In the genomic region with DNA sequence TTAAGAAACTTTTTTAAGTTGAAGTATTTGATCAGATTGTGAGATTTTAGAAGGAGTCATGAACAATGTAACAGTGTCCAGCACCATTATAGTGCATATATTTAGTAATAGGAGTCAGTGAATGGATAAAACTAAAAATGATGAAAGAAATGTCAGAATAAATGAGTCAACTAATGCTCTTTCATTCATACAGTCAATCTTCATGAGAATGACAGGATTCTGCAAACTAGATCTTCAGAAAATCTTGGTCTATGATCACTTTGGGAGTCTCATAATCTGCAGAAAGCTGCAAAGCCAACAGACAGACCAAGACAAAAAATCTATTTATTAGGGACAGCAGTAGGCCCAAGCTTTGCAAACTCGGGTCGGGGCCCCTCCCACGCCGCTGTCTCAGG, we compare ENCODE assay signal across 8 cellular contexts. TPM values are rescaled to one million over a fixed set of nuclear protein-coding genes. Genes with fewer than 3 reads are reported as not detected.
A peak's percentile ranks its signal among the peaks of the same experiment; 100 is the strongest.
DNase-seq lines count a peak whose midpoint lies in the region; ATAC-seq, FAIRE-seq and TF ChIP-seq lines count a peak whose summit lies in the region.

No MANE protein-coding gene starts in this region.

- H3K79me2 ChIP-seq in ACC112 (ENCODE audit: control insufficient read depth, insufficient read depth, low read length, unreplicated experiment) = no peaks in the 10 kb centered on the region

- H3K27ac ChIP-seq in ACC112 (ENCODE audit: low read depth, low read length) (no peak overlapping the region), HUES48 (ENCODE audit: low read depth, low read length) (no peak overlapping the region), duodenal mucosa (ENCODE audit: low read depth, low read length) (peak overlapping the region; percentile 86)

- POLR2A ChIA-PET in naive thymus-derived CD8-positive, alpha-beta T cell (lab: Charles Lee) = interaction anchor here (0.7 to 2.1 kb wide), 6 partner anchors 196 to 763 kb away, joined by 3 to 28 read pairs (median 4); a partner anchor contains a TSS

- H3K4me1 Mint-ChIP-seq in naive thymus-derived CD8-positive, alpha-beta T cell = peaks cover 6 to 14% (median 11%) of the 10 kb centered on the region in 4 donors

- FAIRE-seq in D721Med (lab: Jason Lieb, UNC) = no peak

- peak overlapping the region; percentile 98 for H2AFZ ChIP-seq in ACC112 (ENCODE audit: low read length, unreplicated experiment)

- peaks cover 0 to 21% (median 8%) of the 10 kb centered on the region in 9 donors for H3K9me3 Mint-ChIP-seq in naive thymus-derived CD8-positive, alpha-beta T cell

- H3K9ac ChIP-seq in HUES48 (ENCODE audit: low read depth, low read length) = no peak overlapping the region
- H3K9ac ChIP-seq in duodenal mucosa (ENCODE audit: low read depth in 1 of 2, low read length in 2 of 2) = peak overlapping the region in 1 of 2 donors; percentile 94

- H3K4me3 Mint-ChIP-seq in naive thymus-derived CD8-positive, alpha-beta T cell = peak overlapping the region; percentile 71 to 96 (median 92)

- DNase-seq in naive thymus-derived CD8-positive, alpha-beta T cell = no peak
- no peak for DNase-seq in D721Med (ENCODE audit: insufficient read length, low spot score)
- no peak for DNase-seq in NCI-H446 treated with DMSO at 0.1 percent for 48 hours (lab: John Stamatoyannopoulos, UW)
- no peak for DNase-seq in amygdala (lab: John Stamatoyannopoulos, UW)
- DNase-seq in cerebellar nuclear complex (lab: John Stamatoyannopoulos, UW) = no peak

- H3K36me3 Mint-ChIP-seq in naive thymus-derived CD8-positive, alpha-beta T cell = peaks cover 0 to 10% (median 10%) of the 10 kb centered on the region in 3 donors

- peaks cover 0 to 2% (median 0%) of the 10 kb centered on the region in 5 donors for H3K27me3 Mint-ChIP-seq in naive thymus-derived CD8-positive, alpha-beta T cell

- H3K27me3 ChIP-seq in ACC112 (ENCODE audit: insufficient read depth, low read length) (no peaks in the 10 kb centered on the region), HUES48 (ENCODE audit: control insufficient read depth, insufficient read depth, low read length) (0 out of 2 replicates have a peak, but pooled peaks cover 10% of the 10 kb centered on the region), duodenal mucosa (ENCODE audit: control insufficient read depth in 1 of 2, insufficient read depth in 2 of 2, low read length in 2 of 2) (no peaks in the 10 kb centered on the region)

- peak overlapping the region; percentile 49 to 96 (median 92) for H3K27ac Mint-ChIP-seq in naive thymus-derived CD8-positive, alpha-beta T cell

- H3K9me3 ChIP-seq in HUES48 (ENCODE audit: control insufficient read depth, insufficient read depth, low read length) (no peaks in the 10 kb centered on the region), duodenal mucosa (ENCODE audit: control insufficient read depth in 1 of 2, low read length in 2 of 2) (no peaks in the 10 kb centered on the region)

- H3K4me3 ChIP-seq in ACC112 (ENCODE audit: low read depth, low read length) (peak overlapping the region; percentile 87), HUES48 (ENCODE audit: low read depth, low read length) (peak overlapping the region; percentile 87), duodenal mucosa (ENCODE audit: low read depth in 1 of 2, low read length in 2 of 2) (peak overlapping the region; percentile 94)

- H3K36me3 ChIP-seq in ACC112 (ENCODE audit: insufficient read depth, low read length) (no peaks in the 10 kb centered on the region), HUES48 (ENCODE audit: control insufficient read depth, insufficient read depth, low read length) (no peaks in the 10 kb centered on the region), duodenal mucosa (ENCODE audit: control insufficient read depth in 1 of 2, insufficient read depth in 2 of 2, low read length in 2 of 2) (no peaks in the 10 kb centered on the region)

- peaks cover 6% of the 10 kb centered on the region for H3K4me1 ChIP-seq in ACC112 (ENCODE audit: control insufficient read depth, insufficient read depth, low read length, unreplicated experiment)
- no peaks in the 10 kb centered on the region; the same call in 1 of the 2 replicates for H3K4me1 ChIP-seq in HUES48 (ENCODE audit: control insufficient read depth, insufficient read depth, low read length)
- peaks cover 6 to 8% of the 10 kb centered on the region in 2 donors for H3K4me1 ChIP-seq in duodenal mucosa (ENCODE audit: control insufficient read depth in 1 of 2, insufficient read depth in 2 of 2, low read length in 2 of 2)

- TF ChIP-seq CTCF in D721Med (IDR thresholded peaks at IDR 0.05; ENCODE audit: insufficient read depth, missing control alignments) = no peak

- no peak for ATAC-seq in naive thymus-derived CD8-positive, alpha-beta T cell

RNA-seq across cellular contexts. Expression of a gene that starts 0.7 kb away (rescaled TPM):
- 1 to 10 TPM; 2.2 to 3.1 TPM for total RNA-seq in naive thymus-derived CD8-positive, alpha-beta T cell
- 1 to 10 TPM; 2.6 to 3.8 (median 3.7) TPM for polyA plus RNA-seq in naive thymus-derived CD8-positive, alpha-beta T cell

RNA-seq across cellular contexts. Expression of a gene that starts 4.2 kb away (rescaled TPM):
- total RNA-seq in naive thymus-derived CD8-positive, alpha-beta T cell = under 1 TPM; 0.18 to 0.22 TPM
- polyA plus RNA-seq in naive thymus-derived CD8-positive, alpha-beta T cell = not detected
